In the genomic region with DNA sequence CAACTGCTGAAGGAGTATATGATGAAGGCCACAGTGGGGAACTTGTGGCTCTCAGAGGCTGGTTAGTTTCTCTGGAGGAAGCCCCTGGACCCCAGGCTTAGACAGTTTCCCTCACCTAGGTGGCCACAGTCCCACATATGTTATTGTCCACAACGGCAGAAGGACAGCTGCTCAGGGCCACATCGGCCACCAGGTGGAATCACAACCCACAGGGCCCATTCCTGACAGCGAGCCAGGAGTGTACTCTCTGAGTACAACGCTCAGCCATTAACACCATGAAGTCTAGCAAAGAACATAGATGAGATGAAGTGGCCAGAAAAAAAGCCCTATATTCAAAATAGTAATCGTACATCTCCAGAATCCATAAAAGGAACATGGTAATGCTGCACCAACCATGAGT, we compare ENCODE assay signal across 19 cellular contexts.
DNase-seq lines count a peak whose midpoint lies in the region; ATAC-seq and TF ChIP-seq lines count a peak whose summit lies in the region.
"Had no signal": no experiment of that assay in that cellular context is flagged by ENCODE, and none has a peak within 500 bp of the region (broad histone marks: within the 10 kb centered on the region; RNA-seq: fewer than 3 reads in every experiment).

No MANE protein-coding gene starts in this region.

- H2AFZ ChIP-seq in SK-N-SH (ENCODE audit: low read depth): no peak overlapping the region

- WGBS in SK-N-SH (ENCODE audit: low lambda C conversion rate): 47% methylated on average over 5 of the region's 5 CpGs

- H3K9me3 ChIP-seq in SK-N-SH: no peaks in the 10 kb centered on the region
- H3K9me3 ChIP-seq: colonic mucosa, upper lobe of right lung had no signal

- no peak overlapping the region for H3K4me3 ChIP-seq in SK-N-SH (ENCODE audit: low read depth in 2 of 2, low read length in 1 of 2)
- H3K4me3 ChIP-seq in retinal pigment epithelial cell (ENCODE audit: low read length): no peak overlapping the region
- H3K4me3 ChIP-seq: colonic mucosa, upper lobe of right lung had no signal

- no peak overlapping the region for H3K4me3 Mint-ChIP-seq in endothelial cell (ENCODE audit: unreplicated experiment)
- H3K4me3 Mint-ChIP-seq: activated naive CD8-positive, alpha-beta T cell; CD4-positive, alpha-beta memory T cell; mesothelial cell of epicardium; neural crest cell; T-helper 1 cell treated with Interleukin-12 subunit alpha and Interleukin-12 subunit beta and Interleukin-4 antibody, amounts not matched to agents 30 μg/mL and 1 μg/mL, for 36 hours had no signal

- H3K4me2 ChIP-seq in SK-N-SH: no peak overlapping the region

- H3K9ac ChIP-seq in SK-N-SH: no peak overlapping the region

- H3F3A ChIP-seq in SK-N-SH (replicated peaks; ENCODE audit: insufficient read depth): no peaks in the 10 kb centered on the region

- H4K20me1 ChIP-seq in SK-N-SH (ENCODE audit: insufficient read depth): no peaks in the 10 kb centered on the region

- POLR2A ChIA-PET in SK-N-SH (lab: Yijun Ruan, JAX): no interaction called here

- no peak for TF ChIP-seq EP300 in SK-N-SH (IDR thresholded peaks at IDR 0.05; ENCODE audit: borderline replicate concordance in 1 of 2, low read depth in 1 of 2, low read length in 1 of 2)

- H3K9me2 ChIP-seq in SK-N-SH: no peaks in the 10 kb centered on the region

- H3K27ac Mint-ChIP-seq in endothelial cell (ENCODE audit: unreplicated experiment): no peak overlapping the region
- H3K27ac Mint-ChIP-seq: activated naive CD8-positive, alpha-beta T cell; CD4-positive, alpha-beta memory T cell; mesothelial cell of epicardium; T-helper 1 cell treated with Interleukin-12 subunit alpha and Interleukin-12 subunit beta and Interleukin-4 antibody, amounts not matched to agents 30 μg/mL and 1 μg/mL, for 36 hours had no signal

- CTCF ChIA-PET in SK-N-SH (lab: Yijun Ruan, JAX): no interaction called here

- TF ChIP-seq CTCF in SK-N-SH (IDR thresholded peaks at IDR 0.05) (no peak), endothelial cell (IDR thresholded peaks at IDR 0.05; ENCODE audit: unreplicated experiment) (no peak), retinal pigment epithelial cell (conservative IDR thresholded peaks at IDR 0.05; ENCODE audit: low read depth, low read length) (peak; percentile 27)

- H3K36me3 Mint-ChIP-seq in endothelial cell (ENCODE audit: low read depth, unreplicated experiment): no peaks in the 10 kb centered on the region
- H3K36me3 Mint-ChIP-seq: activated naive CD8-positive, alpha-beta T cell; CD4-positive, alpha-beta memory T cell; mesothelial cell of epicardium had no signal

- H3K79me2 ChIP-seq in SK-N-SH (ENCODE audit: insufficient read depth): no peaks in the 10 kb centered on the region

- H3K27ac ChIP-seq in SK-N-SH (ENCODE audit: low read depth in 2 of 2, low read length in 1 of 2): no peak overlapping the region
- H3K27ac ChIP-seq: colonic mucosa, upper lobe of right lung had no signal

- TF ChIP-seq RAD21 in SK-N-SH (IDR thresholded peaks at IDR 0.05; ENCODE audit: low read length): 0 out of 2 replicates have a peak, but pooled peaks have one; percentile 5

- ATAC-seq in SK-N-SH treated with all-trans-retinoic acid at 6 μM for 48 hours (no peak), HG03442 (IDR thresholded peaks at IDR 0.05; ENCODE audit: unreplicated experiment) (no peak)
- ATAC-seq: upper lobe of right lung had no signal

- H3K27me3 ChIP-seq in SK-N-SH (ENCODE audit: insufficient read depth): no peaks in the 10 kb centered on the region
- H3K27me3 ChIP-seq: colonic mucosa, upper lobe of right lung had no signal

- DNase-seq in SK-N-SH (no peak), NCI-H1092 (lab: John Stamatoyannopoulos, UW) (peak; percentile 19), endothelial cell (ENCODE audit: low spot score) (peak; percentile 27), retinal pigment epithelial cell (ENCODE audit: low read depth) (no peak), NCI-H187 (lab: John Stamatoyannopoulos, UW) (no peak), globus pallidus (ENCODE audit: low spot score) (no peak)
- DNase-seq: CD4-positive, alpha-beta memory T cell; colonic mucosa; EL; kidney; NCI-H1436; stimulated activated naive CD4-positive, alpha-beta T cell treated with Interleukin-2 at 50 U/mL for 16 hours; upper lobe of right lung had no signal

- no peaks in the 10 kb centered on the region for H3K9me3 Mint-ChIP-seq in endothelial cell (ENCODE audit: unreplicated experiment)
- H3K9me3 Mint-ChIP-seq: CD4-positive, alpha-beta memory T cell; mesothelial cell of epicardium; neural crest cell; T-helper 1 cell treated with Interleukin-12 subunit alpha and Interleukin-12 subunit beta and Interleukin-4 antibody, amounts not matched to agents 30 μg/mL and 1 μg/mL, for 36 hours had no signal

- no peaks in the 10 kb centered on the region for H3K27me3 Mint-ChIP-seq in endothelial cell (ENCODE audit: unreplicated experiment)
- H3K27me3 Mint-ChIP-seq: activated naive CD8-positive, alpha-beta T cell had no signal

- H3K4me1 ChIP-seq in SK-N-SH (ENCODE audit: control insufficient read depth in 1 of 2, insufficient read depth in 2 of 2, low read depth in 1 of 2, low read length in 1 of 2): peaks cover 0 to 7% of the 10 kb centered on the region in 2 experiments; a peak in 1 of 4 replicates
- H3K4me1 ChIP-seq: colonic mucosa, upper lobe of right lung had no signal

- peaks cover 3% of the 10 kb centered on the region for H3K4me1 Mint-ChIP-seq in endothelial cell (ENCODE audit: unreplicated experiment)
- H3K4me1 Mint-ChIP-seq: CD4-positive, alpha-beta memory T cell; mesothelial cell of epicardium had no signal

- no peaks in the 10 kb centered on the region for H3K36me3 ChIP-seq in SK-N-SH (replicated peaks in 1 of 2; ENCODE audit: control insufficient read depth in 1 of 2, insufficient read depth in 2 of 2, low read length in 1 of 2)
- H3K36me3 ChIP-seq: colonic mucosa, upper lobe of right lung had no signal

TF ChIP-seq in SK-N-SH, 30 proteins besides CTCF, POLR2A, EP300 and RAD21 (continues in another document):
- TF ChIP-seq TCF12 (IDR thresholded peaks at IDR 0.05) (no peak), FOXJ3 (CRISPR knock-in tag; IDR thresholded peaks at IDR 0.05) (no peak), RCOR1 (IDR thresholded peaks at IDR 0.05; ENCODE audit: low read length) (no peak), CHD2 (IDR thresholded peaks at IDR 0.05; ENCODE audit: low read length, partially characterized antibody) (no peak), TEAD4 (IDR thresholded peaks at IDR 0.05; ENCODE audit: borderline replicate concordance, insufficient read depth) (no peak)
- TF ChIP-seq, protein P1, sequence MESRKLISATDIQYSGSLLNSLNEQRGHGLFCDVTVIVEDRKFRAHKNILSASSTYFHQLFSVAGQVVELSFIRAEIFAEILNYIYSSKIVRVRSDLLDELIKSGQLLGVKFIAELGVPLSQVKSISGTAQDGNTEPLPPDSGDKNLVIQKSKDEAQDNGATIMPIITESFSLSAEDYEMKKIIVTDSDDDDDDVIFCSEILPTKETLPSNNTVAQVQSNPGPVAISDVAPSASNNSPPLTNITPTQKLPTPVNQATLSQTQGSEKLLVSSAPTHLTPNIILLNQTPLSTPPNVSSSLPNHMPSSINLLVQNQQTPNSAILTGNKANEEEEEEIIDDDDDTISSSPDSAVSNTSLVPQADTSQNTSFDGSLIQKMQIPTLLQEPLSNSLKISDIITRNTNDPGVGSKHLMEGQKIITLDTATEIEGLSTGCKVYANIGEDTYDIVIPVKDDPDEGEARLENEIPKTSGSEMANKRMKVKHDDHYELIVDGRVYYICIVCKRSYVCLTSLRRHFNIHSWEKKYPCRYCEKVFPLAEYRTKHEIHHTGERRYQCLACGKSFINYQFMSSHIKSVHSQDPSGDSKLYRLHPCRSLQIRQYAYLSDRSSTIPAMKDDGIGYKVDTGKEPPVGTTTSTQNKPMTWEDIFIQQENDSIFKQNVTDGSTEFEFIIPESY (IDR thresholded peaks at IDR 0.05; ENCODE audit: borderline replicate concordance, low read depth): no peak

TF ChIP-seq in SK-N-SH treated with all-trans-retinoic acid at 6 μM for 48 hours, 23 proteins besides CTCF, POLR2A, EP300 and RAD21 (continues in another document):
- TF ChIP-seq TOX (CRISPR knock-in tag; IDR thresholded peaks at IDR 0.05; ENCODE audit: borderline replicate concordance) (no peak), ISL1 (CRISPR knock-in tag; IDR thresholded peaks at IDR 0.05) (no peak), ARNTL (CRISPR knock-in tag; IDR thresholded peaks at IDR 0.05; ENCODE audit: borderline replicate concordance, low read depth) (no peak), ESRRG (CRISPR knock-in tag; IDR thresholded peaks at IDR 0.05) (no peak), RARB (CRISPR knock-in tag; IDR thresholded peaks at IDR 0.05) (no peak), OSR1 (CRISPR knock-in tag; IDR thresholded peaks at IDR 0.05) (no peak), ZFP30 (CRISPR knock-in tag; IDR thresholded peaks at IDR 0.05) (no peak)
- TF ChIP-seq, protein P2, sequence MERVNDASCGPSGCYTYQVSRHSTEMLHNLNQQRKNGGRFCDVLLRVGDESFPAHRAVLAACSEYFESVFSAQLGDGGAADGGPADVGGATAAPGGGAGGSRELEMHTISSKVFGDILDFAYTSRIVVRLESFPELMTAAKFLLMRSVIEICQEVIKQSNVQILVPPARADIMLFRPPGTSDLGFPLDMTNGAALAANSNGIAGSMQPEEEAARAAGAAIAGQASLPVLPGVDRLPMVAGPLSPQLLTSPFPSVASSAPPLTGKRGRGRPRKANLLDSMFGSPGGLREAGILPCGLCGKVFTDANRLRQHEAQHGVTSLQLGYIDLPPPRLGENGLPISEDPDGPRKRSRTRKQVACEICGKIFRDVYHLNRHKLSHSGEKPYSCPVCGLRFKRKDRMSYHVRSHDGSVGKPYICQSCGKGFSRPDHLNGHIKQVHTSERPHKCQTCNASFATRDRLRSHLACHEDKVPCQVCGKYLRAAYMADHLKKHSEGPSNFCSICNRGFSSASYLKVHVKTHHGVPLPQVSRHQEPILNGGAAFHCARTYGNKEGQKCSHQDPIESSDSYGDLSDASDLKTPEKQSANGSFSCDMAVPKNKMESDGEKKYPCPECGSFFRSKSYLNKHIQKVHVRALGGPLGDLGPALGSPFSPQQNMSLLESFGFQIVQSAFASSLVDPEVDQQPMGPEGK (CRISPR knock-in tag; IDR thresholded peaks at IDR 0.05; ENCODE audit: borderline replicate concordance): no peak
- TF ChIP-seq, protein P3, sequence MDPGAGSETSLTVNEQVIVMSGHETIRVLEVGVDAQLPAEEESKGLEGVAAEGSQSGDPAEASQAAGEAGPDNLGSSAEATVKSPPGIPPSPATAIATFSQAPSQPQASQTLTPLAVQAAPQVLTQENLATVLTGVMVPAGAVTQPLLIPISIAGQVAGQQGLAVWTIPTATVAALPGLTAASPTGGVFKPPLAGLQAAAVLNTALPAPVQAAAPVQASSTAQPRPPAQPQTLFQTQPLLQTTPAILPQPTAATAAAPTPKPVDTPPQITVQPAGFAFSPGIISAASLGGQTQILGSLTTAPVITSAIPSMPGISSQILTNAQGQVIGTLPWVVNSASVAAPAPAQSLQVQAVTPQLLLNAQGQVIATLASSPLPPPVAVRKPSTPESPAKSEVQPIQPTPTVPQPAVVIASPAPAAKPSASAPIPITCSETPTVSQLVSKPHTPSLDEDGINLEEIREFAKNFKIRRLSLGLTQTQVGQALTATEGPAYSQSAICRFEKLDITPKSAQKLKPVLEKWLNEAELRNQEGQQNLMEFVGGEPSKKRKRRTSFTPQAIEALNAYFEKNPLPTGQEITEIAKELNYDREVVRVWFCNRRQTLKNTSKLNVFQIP (CRISPR knock-in tag; IDR thresholded peaks at IDR 0.05; ENCODE audit: borderline replicate concordance, low read depth): no peak

Comparison
In these comparisons a context has a peak if more than half of its experiments do, and no peak if none do; other contexts are left out.
1. DNase-seq: peak in NCI-H1092 (single experiment) and endothelial cell (single experiment); none in SK-N-SH (single experiment), retinal pigment epithelial cell (single experiment), NCI-H187 (0 of 2) and globus pallidus (single experiment).